15 cellular contexts compared by ENCODE assay signal in genomic region chr22:44677299-44678244, GRCh38. TPM values are rescaled to one million over a fixed set of nuclear protein-coding genes. Genes with fewer than 3 reads are reported as not detected.
DNase-seq lines count a peak whose midpoint lies in the region; TF ChIP-seq lines count a peak whose summit lies in the region.
"Had no signal": no experiment of that assay in that cellular context is flagged by ENCODE, and none has a peak within 500 bp of the region (broad histone marks: within the 10 kb centered on the region; RNA-seq: fewer than 3 reads in every experiment).

No MANE protein-coding gene starts in this region.

- no peaks in the 10 kb centered on the region for H3K9me3 Mint-ChIP-seq in activated CD4-positive, alpha-beta T cell treated with anti-CD3 and anti-CD28 coated beads, Interleukin-2, amount 10 ng/mL, durations not matched to agents 7 days and 5 days

- POLR2A ChIA-PET in activated CD4-positive, alpha-beta T cell treated with anti-CD3 and anti-CD28 coated beads, Interleukin-2, amount 10 ng/mL, durations not matched to agents 7 days and 5 days (lab: Charles Lee): no interaction called here

- no peaks in the 10 kb centered on the region for H3K27me3 ChIP-seq in smooth muscle cell (ENCODE audit: low read depth)

- H3K9ac ChIP-seq in smooth muscle cell (ENCODE audit: low read depth): no peak overlapping the region

- 88% methylated on average over 25 of the region's 26 CpGs for WGBS in smooth muscle cell (ENCODE audit: low lambda C conversion rate)

- H4K20me1 ChIP-seq in smooth muscle cell (ENCODE audit: low read depth): peaks cover 32% of the 10 kb centered on the region

- H3K27ac ChIP-seq in smooth muscle cell (ENCODE audit: low read depth): no peak overlapping the region
- H3K27ac ChIP-seq: thoracic aorta had no signal

- H3K27me3 Mint-ChIP-seq in activated CD4-positive, alpha-beta T cell treated with anti-CD3 and anti-CD28 coated beads, Interleukin-2, amount 10 ng/mL, durations not matched to agents 7 days and 5 days: no peaks in the 10 kb centered on the region

- H3K9me3 ChIP-seq in smooth muscle cell (replicated peaks; ENCODE audit: low read depth): no peaks in the 10 kb centered on the region
- H3K9me3 ChIP-seq: thoracic aorta had no signal

- peaks cover 13% of the 10 kb centered on the region for H3K79me2 ChIP-seq in smooth muscle cell (ENCODE audit: low read depth)

- DNase-seq in activated CD4-positive, alpha-beta T cell treated with anti-CD3 and anti-CD28 coated beads, Interleukin-2, amount 10 ng/mL, durations not matched to agents 7 days and 5 days: no peak
- no peak for DNase-seq in activated CD4-positive, alpha-beta T cell treated with anti-CD3 and anti-CD28 coated beads for 1 hour
- DNase-seq in OCI-M1 (lab: John Stamatoyannopoulos, UW) (peak; percentile 52), erythroblast (lab: John Stamatoyannopoulos, UW) (peak; percentile 72 to 82), smooth muscle cell (lab: John Stamatoyannopoulos, UW; ENCODE audit: unreplicated experiment) (no peak), NCI-H2227 treated with DMSO at 0.1 percent for 48 hours (lab: John Stamatoyannopoulos, UW) (no peak), NOMO-1 treated with dmso at 0.1 percent for 144 hours (lab: John Stamatoyannopoulos, UW; ENCODE audit: unreplicated experiment) (no peak)
- DNase-seq in stimulated activated CD4-positive, alpha-beta T cell treated with anti-CD3 and anti-CD28 coated beads, Interleukin-2, amount 100 ng/mL, for 24 hours: no peak
- DNase-seq: activated CD4-positive, alpha-beta T cell treated with anti-CD3 and anti-CD28 coated beads, Interleukin-2, amount 50 U/mL, for 1 hour; amygdala; effector memory CD4-positive, alpha-beta T cell; MV-4-11; NCI-H69 had no signal

- H2AFZ ChIP-seq in smooth muscle cell (ENCODE audit: low read depth): no peak overlapping the region

- peak overlapping the region; percentile 48 for H3K4me3 Mint-ChIP-seq in activated CD4-positive, alpha-beta T cell treated with anti-CD3 and anti-CD28 coated beads, Interleukin-2, amount 10 ng/mL, durations not matched to agents 7 days and 5 days

- H3K4me2 ChIP-seq in smooth muscle cell: no peak overlapping the region

- CTCF ChIA-PET in activated CD4-positive, alpha-beta T cell treated with anti-CD3 and anti-CD28 coated beads, Interleukin-2, amount 10 ng/mL, durations not matched to agents 7 days and 5 days (lab: Charles Lee): interaction anchor here (2.4 kb wide), 1 partner anchor 8 kb away, joined by 15 read pairs; no protein-coding TSS in a partner anchor

- H3K4me1 ChIP-seq in smooth muscle cell (ENCODE audit: low read depth): no peaks in the 10 kb centered on the region

- H3K27ac Mint-ChIP-seq in activated CD4-positive, alpha-beta T cell treated with anti-CD3 and anti-CD28 coated beads, Interleukin-2, amount 10 ng/mL, durations not matched to agents 7 days and 5 days: peak overlapping the region; percentile 63

- TF ChIP-seq CTCF in smooth muscle cell (IDR thresholded peaks at IDR 0.05; ENCODE audit: borderline replicate concordance, insufficient read depth, poor library complexity, severe bottlenecking): no peak

- H3K4me3 ChIP-seq in smooth muscle cell: peak overlapping the region; percentile 35
- H3K4me3 ChIP-seq: lung, thoracic aorta had no signal

- no peak for TF ChIP-seq POLR2A in erythroblast (IDR thresholded peaks at IDR 0.05; ENCODE audit: low read length)

- H3F3A ChIP-seq in smooth muscle cell (ENCODE audit: low read depth): no peaks in the 10 kb centered on the region

- peaks cover 4% of the 10 kb centered on the region for H3K36me3 Mint-ChIP-seq in activated CD4-positive, alpha-beta T cell treated with anti-CD3 and anti-CD28 coated beads, Interleukin-2, amount 10 ng/mL, durations not matched to agents 7 days and 5 days (ENCODE audit: low read depth)

- peaks cover 67% of the 10 kb centered on the region for H3K4me1 Mint-ChIP-seq in activated CD4-positive, alpha-beta T cell treated with anti-CD3 and anti-CD28 coated beads, Interleukin-2, amount 10 ng/mL, durations not matched to agents 7 days and 5 days

- no peaks in the 10 kb centered on the region for H3K36me3 ChIP-seq in smooth muscle cell (ENCODE audit: low read depth)
- H3K36me3 ChIP-seq: thoracic aorta had no signal

RNA-seq across cellular contexts. Expression of gene PRR5, which starts 24.4 kb away (rescaled TPM):
- 10 to 100 TPM; 29.7 to 30.6 TPM for total RNA-seq in activated CD4-positive, alpha-beta T cell treated with anti-CD3 and anti-CD28 coated beads, Interleukin-2, amount 10 ng/mL, durations not matched to agents 7 days and 5 days
- total RNA-seq in smooth muscle cell: 9.1 and 16.3 TPM in 2 replicates
- 21.6 and 25.5 TPM in 2 replicates for polyA plus RNA-seq in smooth muscle cell

Comparison
In these comparisons a context has a peak if more than half of its experiments do, and no peak if none do; other contexts are left out.
1. DNase-seq: peak in OCI-M1 (single experiment) and erythroblast (2 of 2); none in activated CD4-positive, alpha-beta T cell treated with anti-CD3 and anti-CD28 coated beads, Interleukin-2, amount 10 ng/mL, durations not matched to agents 7 days and 5 days (single experiment), activated CD4-positive, alpha-beta T cell treated with anti-CD3 and anti-CD28 coated beads for 1 hour (single experiment), smooth muscle cell (single experiment), stimulated activated CD4-positive, alpha-beta T cell treated with anti-CD3 and anti-CD28 coated beads, Interleukin-2, amount 100 ng/mL, for 24 hours (0 of 2), NCI-H2227 treated with DMSO at 0.1 percent for 48 hours (single experiment) and NOMO-1 treated with dmso at 0.1 percent for 144 hours (single experiment).